In the genomic region with DNA sequence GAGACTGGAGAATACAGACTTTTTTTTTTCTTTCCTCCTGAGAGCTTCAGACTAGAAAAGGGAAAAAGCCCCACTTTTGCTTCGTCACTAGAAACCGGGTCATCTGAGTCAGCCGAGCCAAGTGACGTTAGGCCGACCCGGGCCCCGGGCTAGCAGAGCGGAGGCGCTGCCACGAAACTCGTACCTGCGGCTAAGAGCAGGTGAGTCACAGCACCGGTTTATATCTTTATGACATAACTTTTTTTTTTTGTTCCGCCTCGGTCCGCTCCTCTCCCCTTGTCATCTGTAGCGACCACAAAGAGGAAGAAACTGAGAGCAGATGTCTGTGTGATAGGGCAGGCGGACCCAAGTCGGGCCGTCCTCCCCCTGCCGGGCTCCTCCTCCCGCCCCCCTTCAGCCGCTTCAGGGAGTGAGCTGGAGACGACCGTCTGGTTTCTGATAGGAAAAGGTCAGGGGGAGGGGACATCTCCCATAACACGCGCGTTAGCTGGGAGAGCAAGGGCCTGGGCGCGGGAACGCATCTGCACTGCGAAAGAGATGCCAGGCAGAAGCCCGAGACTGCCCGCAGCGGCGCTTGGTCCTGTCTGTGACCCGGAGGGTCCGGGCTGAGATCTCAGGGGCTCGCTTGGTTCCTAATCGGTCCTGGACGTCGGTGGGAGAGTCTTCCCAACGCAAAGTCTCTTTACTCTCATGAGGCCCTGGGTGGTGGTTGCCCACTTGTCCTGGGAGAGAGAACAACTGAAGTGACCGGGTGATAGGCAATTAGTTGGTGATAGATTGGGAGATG, we compare ENCODE assay signal across 8 cellular contexts. TPM values are rescaled to one million over a fixed set of nuclear protein-coding genes. Genes with fewer than 3 reads are reported as not detected.
A peak's percentile ranks its signal among the peaks of the same experiment; 100 is the strongest.
DNase-seq lines count a peak whose midpoint lies in the region; ATAC-seq and TF ChIP-seq lines count a peak whose summit lies in the region.

No MANE protein-coding gene starts in this region.

- TF ChIP-seq EP300 in gastroesophageal sphincter (IDR thresholded peaks at IDR 0.05) = no peak

- WGBS in gastroesophageal sphincter (ENCODE audit: low coverage in 1 of 2), 2 donors = 4 to 14% methylated on average over 9 to 26 of the region's 44 CpGs

- ATAC-seq in left lobe of liver = peak; percentile 66
- ATAC-seq in gastroesophageal sphincter = no peak

- peaks cover 52% of the 10 kb centered on the region for H3K27me3 Mint-ChIP-seq in activated naive CD8-positive, alpha-beta T cell

- H3K36me3 Mint-ChIP-seq in activated naive CD8-positive, alpha-beta T cell = peaks cover 11% of the 10 kb centered on the region

- H3K4me1 ChIP-seq in gastroesophageal sphincter = peaks cover 0 to 73% (median 21%) of the 10 kb centered on the region in 3 donors

- peaks cover 100% of the 10 kb centered on the region for H3K27me3 ChIP-seq in gastroesophageal sphincter

- peak overlapping the region; percentile 71 for H3K27ac Mint-ChIP-seq in activated naive CD8-positive, alpha-beta T cell

- H3K4me3 Mint-ChIP-seq in activated naive CD8-positive, alpha-beta T cell = peak overlapping the region; percentile 86

- H3K4me3 ChIP-seq in gastroesophageal sphincter = peak overlapping the region in 1 of 2 donors; percentile 49

- peak; percentile 69 for DNase-seq in stimulated activated naive CD4-positive, alpha-beta T cell treated with Interleukin-2 at 50 U/mL for 16 hours (lab: John Stamatoyannopoulos, UW)
- DNase-seq in stimulated activated naive CD4-positive, alpha-beta T cell (lab: John Stamatoyannopoulos, UW) = no peak
- DNase-seq in M059J (ENCODE audit: low read depth) (peak; percentile 54), RKO (ENCODE audit: low spot score) (peak; percentile 74), left lobe of liver (ENCODE audit: low spot score) (peak; percentile 93)
- peak; percentile 42 for DNase-seq in stimulated activated CD8-positive, alpha-beta memory T cell treated with anti-CD3 and anti-CD28 coated beads, Interleukin-12 subunit alpha, Interleukin-12 subunit beta, amount 100 ng/mL, for 24 hours (ENCODE audit: extremely low read depth)

- peaks cover 0 to 8% (median 0%) of the 10 kb centered on the region in 3 donors for H3K9me3 ChIP-seq in gastroesophageal sphincter

- no peak for TF ChIP-seq POLR2A in gastroesophageal sphincter (IDR thresholded peaks at IDR 0.05)

- H3K9me3 Mint-ChIP-seq in activated naive CD8-positive, alpha-beta T cell (ENCODE audit: low read depth) = peaks cover 4% of the 10 kb centered on the region

- H3K4me1 Mint-ChIP-seq in activated naive CD8-positive, alpha-beta T cell (ENCODE audit: low read depth) = peaks cover 40% of the 10 kb centered on the region

- H3K27ac ChIP-seq in gastroesophageal sphincter = no peak overlapping the region

- no peak for TF ChIP-seq CTCF in gastroesophageal sphincter (IDR thresholded peaks at IDR 0.05)

- no peaks in the 10 kb centered on the region for H3K36me3 ChIP-seq in gastroesophageal sphincter

RNA-seq across cellular contexts. Expression of a gene that starts 0.6 kb away (rescaled TPM):
- not detected in 2 replicates for total RNA-seq in M059J (2014; rRNA removed; shearing (Covaris generic))
- total RNA-seq in left lobe of liver (5.0 TPM), gastroesophageal sphincter (1 to 10 TPM in 1 of 4 donors, under 1 TPM in 1, not detected in 2; 0.31 to 1.1 TPM)

RNA-seq across cellular contexts. Expression of a gene that starts 1.0 kb away (rescaled TPM):
- not detected in 2 replicates for total RNA-seq in M059J (2014; rRNA removed; shearing (Covaris generic))
- total RNA-seq in left lobe of liver = 36.6 TPM
- total RNA-seq in gastroesophageal sphincter = 1 to 10 TPM in 1 of 4 donors, not detected in 3; 5.1 TPM

Comparison
In these comparisons a context has a peak if more than half of its experiments do, and no peak if none do; other contexts are left out.
1. DNase-seq: peak in stimulated activated naive CD4-positive, alpha-beta T cell treated with Interleukin-2 at 50 U/mL for 16 hours (single experiment), M059J (single experiment), RKO (single experiment), left lobe of liver (single experiment) and stimulated activated CD8-positive, alpha-beta memory T cell treated with anti-CD3 and anti-CD28 coated beads, Interleukin-12 subunit alpha, Interleukin-12 subunit beta, amount 100 ng/mL, for 24 hours (single experiment); none in stimulated activated naive CD4-positive, alpha-beta T cell (0 of 6).